In the genomic region with DNA sequence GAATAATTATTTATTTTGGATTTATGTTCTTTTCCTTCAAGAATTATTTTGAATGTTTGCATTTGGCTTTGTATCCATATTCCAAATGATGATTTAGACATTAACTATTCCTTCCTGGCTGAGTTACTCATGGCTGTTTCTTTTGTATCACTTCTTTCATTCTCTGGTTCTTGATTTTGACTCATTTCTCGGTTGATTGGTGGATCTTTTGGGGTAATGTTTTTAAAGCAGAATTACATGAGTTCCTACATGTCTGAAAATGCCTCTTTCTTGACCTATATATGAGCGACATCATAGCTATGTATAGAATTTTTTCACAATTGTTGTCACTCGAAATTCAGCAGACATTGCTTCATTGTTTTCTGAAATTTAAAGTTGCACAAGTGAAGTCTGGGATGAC, we compare ENCODE assay signal across 20 cellular contexts. TPM values are rescaled to one million over a fixed set of nuclear protein-coding genes. Genes with fewer than 3 reads are reported as not detected.
"Had no signal": no experiment of that assay in that cellular context is flagged by ENCODE, and none has a peak within 500 bp of the region (broad histone marks: within the 10 kb centered on the region; RNA-seq: fewer than 3 reads in every experiment).

No MANE protein-coding gene starts in this region.

- H3K4me1 ChIP-seq: heart left ventricle, pancreas, testis had no signal

- H3K27me3 ChIP-seq: pancreas, testis had no signal

- ATAC-seq: activated CD8-positive, alpha-beta T cell treated with anti-CD3 and anti-CD28 coated beads for 36 hours; activated T-cell treated with anti-CD3 and anti-CD28 coated beads, Interleukin-2, amount 50 U/mL, for 72 hours; heart left ventricle; pancreas; stimulated activated naive CD8-positive, alpha-beta T cell treated with anti-CD3 and anti-CD28 coated beads, Interleukin-15, amount 100 ng/mL, for 72 hours; T-cell had no signal

- H3K4me1 Mint-ChIP-seq: activated naive CD8-positive, alpha-beta T cell treated with anti-CD3 and anti-CD28 coated beads, Interleukin-2, amount 10 ng/mL, durations not matched to agents 7 days and 5 days; stimulated activated naive CD8-positive, alpha-beta T cell treated with anti-CD3 and anti-CD28 coated beads, Interleukin-15, amount 100 ng/mL, for 72 hours; T-cell had no signal

- H3K27ac Mint-ChIP-seq: activated CD8-positive, alpha-beta T cell treated with anti-CD3 and anti-CD28 coated beads for 36 hours; activated naive CD8-positive, alpha-beta T cell treated with anti-CD3 and anti-CD28 coated beads, Interleukin-2, amount 10 ng/mL, durations not matched to agents 7 days and 5 days; activated T-cell treated with anti-CD3 and anti-CD28 coated beads, Interleukin-2, amount 50 U/mL, for 72 hours; stimulated activated naive CD8-positive, alpha-beta T cell treated with anti-CD3 and anti-CD28 coated beads, Interleukin-15, amount 100 ng/mL, for 72 hours; T-cell had no signal

- H3K27ac ChIP-seq: coronary artery, heart left ventricle, pancreas, testis, VCaP had no signal

- H3K36me3 Mint-ChIP-seq: activated naive CD8-positive, alpha-beta T cell treated with anti-CD3 and anti-CD28 coated beads, Interleukin-2, amount 10 ng/mL, durations not matched to agents 7 days and 5 days; T-cell had no signal

- DNase-seq: activated CD8-positive, alpha-beta memory T cell treated with anti-CD3 and anti-CD28 coated beads, Interleukin-2, amount 50 U/mL, for 4 hours; activated CD8-positive, alpha-beta T cell treated with anti-CD3 and anti-CD28 coated beads for 36 hours; activated gamma-delta T cell treated with Interleukin-2 at 50 U/mL for 16 hours; activated naive CD8-positive, alpha-beta T cell treated with anti-CD3 and anti-CD28 coated beads, Interleukin-2, amount 10 ng/mL, durations not matched to agents 7 days and 5 days; activated T-cell treated with anti-CD3 and anti-CD28 coated beads, Interleukin-2, amount 50 U/mL, for 72 hours; aorta; central memory CD4-positive, alpha-beta T cell; effector CD8-positive, alpha-beta T cell; erythroblast; foreskin melanocyte; heart left ventricle; pancreas; stimulated activated CD4-positive, alpha-beta T cell treated with anti-CD3 and anti-CD28 coated beads, Interleukin-4, amount 100 ng/mL, for 4 hours; stimulated activated naive CD8-positive, alpha-beta T cell treated with anti-CD3 and anti-CD28 coated beads, Interleukin-15, amount 100 ng/mL, for 72 hours; T-cell; T1000; testis had no signal

- H3K9me3 ChIP-seq: heart left ventricle, pancreas, testis had no signal

- H3K4me3 Mint-ChIP-seq: activated CD8-positive, alpha-beta T cell treated with anti-CD3 and anti-CD28 coated beads for 36 hours; activated naive CD8-positive, alpha-beta T cell treated with anti-CD3 and anti-CD28 coated beads, Interleukin-2, amount 10 ng/mL, durations not matched to agents 7 days and 5 days; activated T-cell treated with anti-CD3 and anti-CD28 coated beads, Interleukin-2, amount 50 U/mL, for 72 hours; neural crest cell; stimulated activated naive CD8-positive, alpha-beta T cell treated with anti-CD3 and anti-CD28 coated beads, Interleukin-15, amount 100 ng/mL, for 72 hours; T-cell had no signal

- H3K9me3 Mint-ChIP-seq: activated CD8-positive, alpha-beta T cell treated with anti-CD3 and anti-CD28 coated beads for 36 hours; activated naive CD8-positive, alpha-beta T cell treated with anti-CD3 and anti-CD28 coated beads, Interleukin-2, amount 10 ng/mL, durations not matched to agents 7 days and 5 days; activated T-cell treated with anti-CD3 and anti-CD28 coated beads, Interleukin-2, amount 50 U/mL, for 72 hours; neural crest cell; stimulated activated naive CD8-positive, alpha-beta T cell treated with anti-CD3 and anti-CD28 coated beads, Interleukin-15, amount 100 ng/mL, for 72 hours; T-cell had no signal

- H3K36me3 ChIP-seq: heart left ventricle, pancreas had no signal

- H3K4me3 ChIP-seq: coronary artery, heart left ventricle, pancreas, testis had no signal

RNA-seq across cellular contexts. Expression of gene CYP26B1, which starts 39.5 kb away (rescaled TPM):
- total RNA-seq: activated CD8-positive, alpha-beta T cell treated with anti-CD3 and anti-CD28 coated beads for 36 hours; activated naive CD8-positive, alpha-beta T cell treated with anti-CD3 and anti-CD28 coated beads, Interleukin-2, amount 10 ng/mL, durations not matched to agents 7 days and 5 days; activated T-cell treated with anti-CD3 and anti-CD28 coated beads, Interleukin-2, amount 50 U/mL, for 72 hours had no signal
